In the genomic region with DNA sequence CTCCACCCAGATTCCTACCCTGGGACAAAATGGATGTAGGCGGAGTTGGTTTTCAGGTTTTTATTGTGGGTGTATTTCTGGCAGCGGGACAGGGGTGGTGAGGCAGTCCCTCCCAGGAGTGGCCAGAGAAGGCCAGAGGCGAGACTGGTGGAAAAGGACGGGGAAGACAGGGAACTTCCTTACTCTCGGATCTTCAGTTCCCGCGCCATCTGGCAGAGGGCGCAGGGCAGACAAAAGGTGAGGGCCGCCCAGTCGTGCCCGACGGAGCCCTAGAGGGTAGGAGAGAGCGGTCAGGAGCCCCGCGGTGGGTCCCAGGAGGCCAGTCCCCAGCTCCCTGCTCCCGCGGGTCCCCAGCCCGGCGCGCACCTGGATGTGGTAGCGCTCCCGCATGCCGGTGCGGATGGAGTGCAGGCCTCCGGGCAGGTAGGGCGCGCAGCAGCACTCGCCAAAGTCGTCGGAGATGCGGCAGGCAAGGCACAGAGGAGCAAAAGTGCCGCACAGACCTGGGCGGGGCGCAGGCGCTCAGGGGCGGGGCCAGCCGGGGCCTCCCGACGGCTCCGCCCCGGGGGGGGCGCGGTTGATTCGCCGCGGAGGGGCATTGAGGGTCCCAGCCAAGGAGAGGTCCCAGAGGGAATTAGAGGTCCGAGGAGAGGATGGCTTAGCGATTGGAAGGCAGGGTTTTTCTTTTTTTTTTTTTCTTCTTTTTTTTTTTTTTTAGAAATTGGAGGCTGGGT, we compare ENCODE assay signal across 9 cellular contexts. TPM values are rescaled to one million over a fixed set of nuclear protein-coding genes. Genes with fewer than 3 reads are reported as not detected.
DNase-seq lines count a peak whose midpoint lies in the region; ATAC-seq and TF ChIP-seq lines count a peak whose summit lies in the region.
"Had no signal": no experiment of that assay in that cellular context is flagged by ENCODE, and none has a peak within 500 bp of the region (broad histone marks: within the 10 kb centered on the region; RNA-seq: fewer than 3 reads in every experiment).

No MANE protein-coding gene starts in this region.

- CTCF ChIA-PET in MCF 10A (lab: Yijun Ruan, JAX) = interaction anchor here (0.6 to 1.5 kb wide), 10 partner anchors 10 to 142 kb away, joined by 3 to 4 read pairs (median 3); no protein-coding TSS in a partner anchor

- H3K36me3 Mint-ChIP-seq in MCF 10A (ENCODE audit: insufficient read depth, unreplicated experiment) = no peaks in the 10 kb centered on the region

- no peaks in the 10 kb centered on the region for H3K9me3 Mint-ChIP-seq in MCF 10A (ENCODE audit: unreplicated experiment)

- peaks cover 10% of the 10 kb centered on the region for H3K4me1 Mint-ChIP-seq in MCF 10A (ENCODE audit: insufficient read depth, unreplicated experiment)

- ATAC-seq in HG03135 (IDR thresholded peaks at IDR 0.05; ENCODE audit: unreplicated experiment) = no peak

- peak; percentile 61 for TF ChIP-seq CTCF in MCF 10A (IDR thresholded peaks at IDR 0.05; ENCODE audit: unreplicated experiment)

- POLR2A ChIA-PET in MCF 10A (lab: Yijun Ruan, JAX) = interaction anchor here (1.2 to 1.3 kb wide), 2 partner anchors 11 to 22 kb away, joined by 3 read pairs; no protein-coding TSS in a partner anchor

- H3K27me3 Mint-ChIP-seq in MCF 10A (ENCODE audit: insufficient read depth, unreplicated experiment) = peaks cover 30% of the 10 kb centered on the region

- H3K27ac Mint-ChIP-seq in MCF 10A (ENCODE audit: low read depth, unreplicated experiment) = peak overlapping the region; percentile 69

- DNase-seq in SKM-1 treated with dmso at 0.1 percent for 144 hours (lab: John Stamatoyannopoulos, UW; ENCODE audit: unreplicated experiment) = peak; percentile 42
- DNase-seq in SKM-1 (lab: John Stamatoyannopoulos, UW; ENCODE audit: unreplicated experiment) = no peak
- peak; percentile 36 for DNase-seq in NCI-H187 treated with DMSO at 0.1 percent for 48 hours (lab: John Stamatoyannopoulos, UW)
- DNase-seq in UCSD-AML1 (lab: John Stamatoyannopoulos, UW; ENCODE audit: unreplicated experiment) = peak; percentile 80
- peak; percentile 87 for DNase-seq in MCF 10A (ENCODE audit: unreplicated experiment)
- peak; percentile 36 for DNase-seq in iris pigment epithelial cell (ENCODE audit: low read depth)
- DNase-seq in stimulated activated CD4-positive, alpha-beta T cell treated with anti-CD3 and anti-CD28 coated beads, Interleukin-1b, Interleukin-23, amount 100 ng/mL, for 1 hour (ENCODE audit: low read depth in 2 of 2) = peak; percentile 22 to 50
- DNase-seq: DND-41 had no signal

- BruUV-seq in MCF 10A (replicated peaks; lab: Mats Ljungman, UMichigan) = no TSS peak

- peak overlapping the region; percentile 74 for H3K4me3 Mint-ChIP-seq in MCF 10A (ENCODE audit: unreplicated experiment)

- intact Hi-C loops in MCF 10A (cut with micrococcal nuclease) = loop anchor here (1.0 kb wide), 1 partner anchor 46 kb away; no protein-coding TSS in a partner anchor

RNA-seq across cellular contexts. Expression of a gene that starts 3.0 kb away (rescaled TPM):
- 0.89 and 1.6 TPM in 2 replicates for total RNA-seq in MCF 10A (2022)

RNA-seq across cellular contexts. Expression of a gene that starts 40.0 kb away (rescaled TPM):
- 8.6 and 11.7 TPM in 2 replicates for total RNA-seq in MCF 10A (2022)

RNA-seq across cellular contexts. Expression of a gene that starts 55.6 kb away (rescaled TPM):
- total RNA-seq in MCF 10A (2022) = not detected in 2 replicates
